ENCODE assay signal across 15 cellular contexts in genomic region chr17:57506253-57506911, GRCh38.
DNase-seq lines count a peak whose midpoint lies in the region; ATAC-seq and TF ChIP-seq lines count a peak whose summit lies in the region.
"Had no signal": no experiment of that assay in that cellular context is flagged by ENCODE, and none has a peak within 500 bp of the region (broad histone marks: within the 10 kb centered on the region; RNA-seq: fewer than 3 reads in every experiment).

No MANE protein-coding gene starts in this region.

- H3K27me3 ChIP-seq in OCI-LY1 (ENCODE audit: insufficient read depth, low read length) (no peaks in the 10 kb centered on the region), right atrium auricular region (no peaks in the 10 kb centered on the region), thymus (ENCODE audit: control insufficient read depth, insufficient read depth) (no peaks in the 10 kb centered on the region)

- peaks cover 34% of the 10 kb centered on the region for H3K4me1 Mint-ChIP-seq in type B pancreatic cell (ENCODE audit: unreplicated experiment)
- H3K4me1 Mint-ChIP-seq: activated CD8-positive, alpha-beta memory T cell treated with anti-CD3 and anti-CD28 coated beads, Interleukin-2, amount 10 ng/mL, durations not matched to agents 7 days and 5 days had no signal

- H3K27ac Mint-ChIP-seq in type B pancreatic cell, result no peak overlapping the region
- H3K27ac Mint-ChIP-seq: activated CD8-positive, alpha-beta memory T cell treated with anti-CD3 and anti-CD28 coated beads, Interleukin-2, amount 10 ng/mL, durations not matched to agents 7 days and 5 days; activated naive CD4-positive, alpha-beta T cell treated with anti-CD3 and anti-CD28 coated beads, Interleukin-2, amount 50 U/mL, for 24 hours; natural killer cell had no signal

- 77% methylated on average over 16 of the region's 16 CpGs for WGBS in thymus

- H3K9me3 ChIP-seq in OCI-LY1 (ENCODE audit: low read length) (no peaks in the 10 kb centered on the region), right atrium auricular region (no peaks in the 10 kb centered on the region), thymus (ENCODE audit: control insufficient read depth) (no peaks in the 10 kb centered on the region)
- H3K9me3 ChIP-seq: thoracic aorta had no signal

- no peak overlapping the region for H3K4me3 Mint-ChIP-seq in type B pancreatic cell
- H3K4me3 Mint-ChIP-seq: activated CD8-positive, alpha-beta memory T cell treated with anti-CD3 and anti-CD28 coated beads, Interleukin-2, amount 10 ng/mL, durations not matched to agents 7 days and 5 days; activated naive CD4-positive, alpha-beta T cell treated with anti-CD3 and anti-CD28 coated beads, Interleukin-2, amount 50 U/mL, for 24 hours; natural killer cell had no signal

- H3K27ac ChIP-seq in OCI-LY1 (ENCODE audit: low read depth, low read length, poor library complexity, severe bottlenecking) (peak overlapping the region; percentile 100), right atrium auricular region (peak overlapping the region; percentile 17 to 68), thymus (ENCODE audit: low read depth) (peak overlapping the region; percentile 25)
- H3K27ac ChIP-seq: RWPE1, thoracic aorta had no signal

- TF ChIP-seq CTCF in OCI-LY1 (IDR thresholded peaks at IDR 0.05; ENCODE audit: low read length) (no peak), right atrium auricular region (IDR thresholded peaks at IDR 0.05) (no peak), type B pancreatic cell (conservative IDR thresholded peaks at IDR 0.05) (no peak)

- peaks cover 3% of the 10 kb centered on the region for H3K36me3 Mint-ChIP-seq in type B pancreatic cell
- H3K36me3 Mint-ChIP-seq: activated CD8-positive, alpha-beta memory T cell treated with anti-CD3 and anti-CD28 coated beads, Interleukin-2, amount 10 ng/mL, durations not matched to agents 7 days and 5 days; natural killer cell had no signal

- H4K20me1 ChIP-seq in OCI-LY1 (ENCODE audit: insufficient read depth, low read length), result no peaks in the 10 kb centered on the region

- H3K9ac ChIP-seq in OCI-LY1 (ENCODE audit: low read length), result peak overlapping the region; percentile 34; the same call in 1 of the 2 replicates

- H3K27me3 Mint-ChIP-seq in type B pancreatic cell, result no peaks in the 10 kb centered on the region
- H3K27me3 Mint-ChIP-seq: activated CD8-positive, alpha-beta memory T cell treated with anti-CD3 and anti-CD28 coated beads, Interleukin-2, amount 10 ng/mL, durations not matched to agents 7 days and 5 days; activated naive CD4-positive, alpha-beta T cell treated with anti-CD3 and anti-CD28 coated beads, Interleukin-2, amount 50 U/mL, for 24 hours had no signal

- peak overlapping the region; percentile 26; the same call in 1 of the 2 replicates for H3K4me2 ChIP-seq in OCI-LY1 (ENCODE audit: low read length)

- no peak overlapping the region for H2AFZ ChIP-seq in OCI-LY1 (ENCODE audit: low read length)

- peaks cover 14% of the 10 kb centered on the region for H3K36me3 ChIP-seq in OCI-LY1 (ENCODE audit: insufficient read depth, low read length)
- no peaks in the 10 kb centered on the region for H3K36me3 ChIP-seq in right atrium auricular region
- H3K36me3 ChIP-seq in thymus (ENCODE audit: control insufficient read depth, insufficient read depth), result no peaks in the 10 kb centered on the region
- H3K36me3 ChIP-seq: thoracic aorta had no signal

- peaks cover 39% of the 10 kb centered on the region for H3K79me2 ChIP-seq in OCI-LY1 (ENCODE audit: insufficient read depth, low read length)

- peaks cover 7% of the 10 kb centered on the region; the same call in 1 of the 2 replicates for H3F3A ChIP-seq in OCI-LY1 (ENCODE audit: insufficient read depth, low read length)

- no peaks in the 10 kb centered on the region for H3K9me2 ChIP-seq in OCI-LY1 (ENCODE audit: low read depth, low read length)

- no peak overlapping the region for H3K4me3 ChIP-seq in OCI-LY1 (ENCODE audit: low read depth, low read length, poor library complexity, severe bottlenecking)
- no peak overlapping the region for H3K4me3 ChIP-seq in right atrium auricular region
- H3K4me3 ChIP-seq in thymus (ENCODE audit: low read length), result no peak overlapping the region
- H3K4me3 ChIP-seq: coronary artery, thoracic aorta had no signal

- DNase-seq in NCI-H510A treated with DMSO at 0.1 percent for 48 hours (lab: John Stamatoyannopoulos, UW) (peak; percentile 66), NCI-H510A (lab: John Stamatoyannopoulos, UW) (no peak), right atrium auricular region (ENCODE audit: low spot score) (no peak), type B pancreatic cell (ENCODE audit: extremely low spot score, unreplicated experiment) (no peak)
- DNase-seq: activated CD8-positive, alpha-beta memory T cell treated with anti-CD3 and anti-CD28 coated beads, Interleukin-2, amount 10 ng/mL, durations not matched to agents 7 days and 5 days; natural killer cell; NCI-H524 had no signal

- ATAC-seq in esophagus mucosa, result no peak
- no peak for ATAC-seq in HG03039 (IDR thresholded peaks at IDR 0.05; ENCODE audit: unreplicated experiment)
- ATAC-seq: activated CD8-positive, alpha-beta memory T cell treated with anti-CD3 and anti-CD28 coated beads, Interleukin-2, amount 10 ng/mL, durations not matched to agents 7 days and 5 days; natural killer cell had no signal

- H3K4me1 ChIP-seq in OCI-LY1 (ENCODE audit: insufficient read depth, low read length, severe bottlenecking) (peaks cover 92% of the 10 kb centered on the region), right atrium auricular region (peaks cover 0 to 35% of the 10 kb centered on the region in 2 donors), thymus (ENCODE audit: control insufficient read depth, insufficient read depth, low read length) (peaks cover 67% of the 10 kb centered on the region)

- no peaks in the 10 kb centered on the region for H3K9me3 Mint-ChIP-seq in type B pancreatic cell
- H3K9me3 Mint-ChIP-seq: activated naive CD4-positive, alpha-beta T cell treated with anti-CD3 and anti-CD28 coated beads, Interleukin-2, amount 50 U/mL, for 24 hours; natural killer cell had no signal

Comparison
In these comparisons a context has a peak if more than half of its experiments do, and no peak if none do; other contexts are left out.
1. H3K27ac ChIP-seq: peak in every context shown above with its lines; median percentile 100 in OCI-LY1; 42 in right atrium auricular region; 25 in thymus.